Comparison of ENCODE assay signal across 8 cellular contexts in the genomic region with DNA sequence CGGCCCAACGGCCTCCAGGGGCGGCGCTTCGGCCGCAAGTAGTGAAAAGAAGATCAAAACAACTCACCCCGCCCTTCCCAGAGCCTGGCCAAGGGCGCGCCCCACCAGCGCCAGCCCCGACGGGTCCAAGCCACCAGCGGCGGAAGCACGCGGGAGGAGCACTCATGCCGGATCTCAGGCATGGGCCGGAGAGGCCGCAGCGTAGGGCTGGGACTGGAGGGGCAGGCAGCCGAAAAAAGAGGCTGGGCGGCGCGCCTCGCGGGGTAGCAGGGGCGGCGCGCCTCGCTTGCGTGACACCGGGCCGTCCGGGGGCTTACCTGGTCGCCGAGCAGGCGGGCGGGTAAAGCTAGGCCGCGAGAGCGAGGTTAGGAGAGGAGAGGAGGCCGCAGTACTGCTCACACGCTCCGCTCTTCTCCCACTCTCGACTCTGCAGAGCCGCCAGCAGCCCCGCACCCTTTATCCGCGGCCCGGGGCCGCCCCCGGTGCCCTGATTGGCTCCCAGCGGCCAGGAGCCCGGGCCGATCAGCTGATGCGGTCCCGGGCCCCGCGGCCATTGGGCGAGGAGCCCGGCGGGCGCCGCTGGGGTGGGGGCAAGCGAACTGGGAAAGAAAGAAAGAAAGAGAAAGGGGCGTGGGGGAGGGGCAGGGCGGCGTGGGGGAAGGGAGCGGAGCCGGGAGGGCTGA. TPM values are rescaled to one million over a fixed set of nuclear protein-coding genes. Genes with fewer than 3 reads are reported as not detected.
DNase-seq lines count a peak whose midpoint lies in the region; ATAC-seq and TF ChIP-seq lines count a peak whose summit lies in the region.

Gene GLUL (minus strand): TSS at position 429 of the 683 bp plus-strand sequence. CDS start 3,053 bp downstream, outside the sequence.

- H3K4me1 ChIP-seq in DND-41 (ENCODE audit: insufficient read depth, low read length) (peaks cover 43% of the 10 kb centered on the region), GM23248 (ENCODE audit: insufficient read depth) (peaks cover 12% of the 10 kb centered on the region), stomach smooth muscle (ENCODE audit: control insufficient read depth, insufficient read depth, low read length) (peaks cover 14% of the 10 kb centered on the region)

- H3K4me3 ChIP-seq in DND-41 (ENCODE audit: low read depth in 1 of 2, low read length in 2 of 2) (peak within 1 kb of the TSS; percentile 50 to 73), GM23248 (peak within 1 kb of the TSS; percentile 95), fibroblast of villous mesenchyme (ENCODE audit: low read depth, low read length) (peak within 1 kb of the TSS; percentile 83), stomach smooth muscle (ENCODE audit: low read length in 2 of 2) (peak within 1 kb of the TSS; percentile 85 to 97)

- H3K4me3 Mint-ChIP-seq in nephron progenitor cell, result peak within 1 kb of the TSS; percentile 100

- no peaks in the 10 kb centered on the region for H3K27me3 ChIP-seq in DND-41 (ENCODE audit: insufficient read depth, low read length, poor library complexity)
- H3K27me3 ChIP-seq in GM23248 (replicated peaks; ENCODE audit: insufficient read depth), result no peaks in the 10 kb centered on the region
- no peaks in the 10 kb centered on the region for H3K27me3 ChIP-seq in stomach smooth muscle (ENCODE audit: control insufficient read depth in 1 of 2, insufficient read depth in 2 of 2, low read length in 2 of 2)

- 1 to 3% methylated on average over 36 to 70 of the region's 70 CpGs for WGBS in GM23248 (ENCODE audit: low coverage in 1 of 2, low lambda C conversion rate in 2 of 2, missing lambda C conversion rate in 2 of 2), 2 experiments

- H3K36me3 ChIP-seq in DND-41 (ENCODE audit: insufficient read depth, low read length) (peaks cover 39% of the 10 kb centered on the region), GM23248 (ENCODE audit: low read depth) (peaks cover 22% of the 10 kb centered on the region), stomach smooth muscle (ENCODE audit: control insufficient read depth in 2 of 2, insufficient read depth in 2 of 2, low read length in 2 of 2) (peaks cover 16 to 21% of the 10 kb centered on the region in 2 donors)

- no peaks in the 10 kb centered on the region for H3K9me3 Mint-ChIP-seq in nephron progenitor cell

- H3K27ac ChIP-seq in DND-41 (ENCODE audit: low read length), result peak within 1 kb of the TSS; percentile 82
- peak within 1 kb of the TSS; percentile 80 for H3K27ac ChIP-seq in GM23248
- peak within 1 kb of the TSS; percentile 95 for H3K27ac ChIP-seq in stomach smooth muscle (ENCODE audit: low read length)

- TF ChIP-seq CTCF in DND-41 (IDR thresholded peaks at IDR 0.05; ENCODE audit: borderline replicate concordance, extremely low read depth, low read length, poor library complexity, severe bottlenecking) (no peak), fibroblast of villous mesenchyme (IDR thresholded peaks at IDR 0.05; ENCODE audit: insufficient read depth, low read depth, low read length) (no peak), nephron progenitor cell (IDR thresholded peaks at IDR 0.05) (no peak)

- H2AFZ ChIP-seq in DND-41 (ENCODE audit: low read depth, low read length), result peak within 1 kb of the TSS; percentile 78
- H2AFZ ChIP-seq in GM23248, result peak within 1 kb of the TSS; percentile 89

- H3K27me3 Mint-ChIP-seq in nephron progenitor cell (ENCODE audit: low read depth, poor library complexity), result peaks cover 3% of the 10 kb centered on the region

- in situ Hi-C loops in GM23248 (cut with MboI), result no loop called here

- ATAC-seq in DND-41 (ENCODE audit: insufficient read depth, low read depth), result peak; percentile 86

- H3K79me2 ChIP-seq in DND-41 (ENCODE audit: insufficient read depth, low read length) (peaks cover 54% of the 10 kb centered on the region), GM23248 (ENCODE audit: insufficient read depth) (peaks cover 43% of the 10 kb centered on the region)

- peaks cover 39% of the 10 kb centered on the region for H3K36me3 Mint-ChIP-seq in nephron progenitor cell (ENCODE audit: low read depth)

- peak within 1 kb of the TSS; percentile 68 for H3K4me2 ChIP-seq in DND-41 (ENCODE audit: insufficient read depth, low read length)
- H3K4me2 ChIP-seq in GM23248 (ENCODE audit: unreplicated experiment), result peak within 1 kb of the TSS; percentile 94

- DNase-seq in DND-41 (peak; percentile 92), GM23248 (peak; percentile 95), Kasumi-1 (lab: John Stamatoyannopoulos, UW) (peak; percentile 88 to 93), RPMI8226 (peak; percentile 85), fibroblast of villous mesenchyme (ENCODE audit: low read depth) (peak; percentile 92), nephron progenitor cell (peak; percentile 95)
- DNase-seq in activated effector memory CD4-positive, alpha-beta T cell treated with anti-CD3 and anti-CD28 coated beads, Interleukin-2, amount 50 U/mL, for 16 hours, result peak; percentile 88

- H3K4me1 Mint-ChIP-seq in nephron progenitor cell, result peaks cover 69% of the 10 kb centered on the region

- peaks cover 42% of the 10 kb centered on the region for H4K20me1 ChIP-seq in DND-41 (ENCODE audit: insufficient read depth, low read length)
- no peaks in the 10 kb centered on the region for H4K20me1 ChIP-seq in GM23248 (ENCODE audit: insufficient read depth)

- peak within 1 kb of the TSS; percentile 88 for H3K9ac ChIP-seq in DND-41 (ENCODE audit: low read depth, low read length)
- H3K9ac ChIP-seq in GM23248, result peak within 1 kb of the TSS; percentile 93
- peak within 1 kb of the TSS; percentile 90 to 91 for H3K9ac ChIP-seq in stomach smooth muscle (ENCODE audit: low read length in 2 of 2)

- H3K9me3 ChIP-seq in DND-41 (ENCODE audit: insufficient read depth, low read length, severe bottlenecking) (no peaks in the 10 kb centered on the region), GM23248 (ENCODE audit: low read depth) (no peaks in the 10 kb centered on the region), stomach smooth muscle (ENCODE audit: control insufficient read depth in 2 of 2, low read length in 2 of 2) (no peaks in the 10 kb centered on the region)

- H3F3A ChIP-seq in GM23248 (ENCODE audit: insufficient read depth), result peaks cover 15% of the 10 kb centered on the region; the same call in 1 of the 2 replicates

- peak within 1 kb of the TSS; percentile 100 for H3K27ac Mint-ChIP-seq in nephron progenitor cell

- H3K9me2 ChIP-seq in GM23248 (ENCODE audit: insufficient read depth), result no peaks in the 10 kb centered on the region

RNA-seq across cellular contexts. Expression of gene GLUL, which starts in this region (rescaled TPM):
- 160 and 175 TPM in 2 replicates for total RNA-seq in GM23248 (2014; rRNA removed; shearing (Covaris generic))
- polyA plus RNA-seq in GM23248 (2016; fragmentation: Nextera tagmentation; extraction: Ambion mirVana), result 119 and 127 TPM in 2 replicates
- total RNA-seq in fibroblast of villous mesenchyme, result 321 and 350 TPM in 2 replicates

Comparison
In these comparisons a context has a peak if more than half of its experiments do, and no peak if none do; other contexts are left out.
1. Peak in every context shown above with its lines: DNase-seq, ATAC-seq, H3K4me3 ChIP-seq and H3K27ac ChIP-seq.